Comparison of ENCODE assay signal across 18 cellular contexts in genomic region chr16:85560932-85561247, GRCh38. TPM values are rescaled to one million over a fixed set of nuclear protein-coding genes. Genes with fewer than 3 reads are reported as not detected.
DNase-seq lines count a peak whose midpoint lies in the region; ATAC-seq and TF ChIP-seq lines count a peak whose summit lies in the region.
"Had no signal": no experiment of that assay in that cellular context is flagged by ENCODE, and none has a peak within 500 bp of the region (broad histone marks: within the 10 kb centered on the region; RNA-seq: fewer than 3 reads in every experiment).

No MANE protein-coding gene starts in this region.

- DNase-seq in CD8-positive, alpha-beta memory T cell, result no peak
- no peak for DNase-seq in naive thymus-derived CD4-positive, alpha-beta T cell
- DNase-seq in HuH-7.5 (ENCODE audit: low spot score) (no peak), GF-D8 (lab: John Stamatoyannopoulos, UW) (no peak), Calu3 (no peak)
- DNase-seq in activated T-cell treated with anti-CD3 and anti-CD28 coated beads, Interleukin-2, amount 50 U/mL, for 48 hours, result no peak
- DNase-seq: COR-L47; DMS53; KBM-7; NCI-H1092 treated with DMSO at 0.1 percent for 48 hours; NCI-H187; NCI-H69; NK-92 treated with Interleukin-12 subunit alpha and Interleukin-12 subunit beta, amount 100 ng/mL, for 24 hours; SJCRH30 had no signal

- no peaks in the 10 kb centered on the region for H3K9me3 Mint-ChIP-seq in CD8-positive, alpha-beta memory T cell
- H3K9me3 Mint-ChIP-seq in brain (peaks cover 0 to 7% (median 0%) of the 10 kb centered on the region in 5 experiments), Calu3 (ENCODE audit: low read depth, unreplicated experiment) (no peaks in the 10 kb centered on the region)
- no peaks in the 10 kb centered on the region for H3K9me3 Mint-ChIP-seq in naive thymus-derived CD4-positive, alpha-beta T cell
- H3K9me3 Mint-ChIP-seq: GM23338 had no signal

- peak overlapping the region in 2 of 8 donors; percentile 36 to 93 for H3K27ac Mint-ChIP-seq in CD8-positive, alpha-beta memory T cell
- H3K27ac Mint-ChIP-seq in brain (peak overlapping the region; percentile 35 to 98 (median 95)), Calu3 (ENCODE audit: unreplicated experiment) (no peak overlapping the region)
- H3K27ac Mint-ChIP-seq in naive thymus-derived CD4-positive, alpha-beta T cell, result peak overlapping the region in 2 of 9 donors; percentile 6 to 59
- H3K27ac Mint-ChIP-seq: GM23338 had no signal

- no peaks in the 10 kb centered on the region for H3K27me3 ChIP-seq in CD8-positive, alpha-beta memory T cell (ENCODE audit: insufficient read depth, low read length, poor library complexity, severe bottlenecking)
- H3K27me3 ChIP-seq in naive thymus-derived CD4-positive, alpha-beta T cell (ENCODE audit: control insufficient read depth in 2 of 2, insufficient read depth in 2 of 2, low read length in 2 of 2), result no peaks in the 10 kb centered on the region
- H3K27me3 ChIP-seq in subcutaneous abdominal adipose tissue (ENCODE audit: control insufficient read depth in 5 of 5, insufficient read depth in 4 of 5, low read length in 5 of 5), result no peaks in the 10 kb centered on the region
- H3K27me3 ChIP-seq: SJCRH30 had no signal

- TF ChIP-seq CTCF in brain (conservative IDR thresholded peaks at IDR 0.05), result no peak
- no peak for TF ChIP-seq CTCF in Calu3 (IDR thresholded peaks at IDR 0.05; ENCODE audit: unreplicated experiment)

- peaks cover 21% of the 10 kb centered on the region for H3K4me1 ChIP-seq in CD8-positive, alpha-beta memory T cell (ENCODE audit: insufficient read depth, low read length)
- peaks cover 13 to 27% of the 10 kb centered on the region in 2 donors for H3K4me1 ChIP-seq in naive thymus-derived CD4-positive, alpha-beta T cell (ENCODE audit: control insufficient read depth in 2 of 2, insufficient read depth in 2 of 2, low read length in 2 of 2)
- peaks cover 44 to 91% (median 89%) of the 10 kb centered on the region in 5 donors for H3K4me1 ChIP-seq in subcutaneous abdominal adipose tissue (ENCODE audit: control insufficient read depth in 5 of 5, insufficient read depth in 5 of 5, low read length in 5 of 5)

- no TSS peak for BruUV-seq in Calu3 (replicated peaks; lab: Mats Ljungman, UMichigan)

- peaks cover 0 to 6% (median 0%) of the 10 kb centered on the region in 3 donors for H3K36me3 Mint-ChIP-seq in CD8-positive, alpha-beta memory T cell
- H3K36me3 Mint-ChIP-seq in brain, result peaks cover 5% of the 10 kb centered on the region
- H3K36me3 Mint-ChIP-seq in naive thymus-derived CD4-positive, alpha-beta T cell, result peaks cover 0 to 5% (median 0%) of the 10 kb centered on the region in 5 donors
- peaks cover 26% of the 10 kb centered on the region for H3K36me3 Mint-ChIP-seq in Calu3 (ENCODE audit: insufficient read depth, unreplicated experiment)

- no peak for ATAC-seq in naive thymus-derived CD4-positive, alpha-beta T cell
- ATAC-seq: GM12878, GM23338 had no signal

- intact Hi-C loops in naive thymus-derived CD4-positive, alpha-beta T cell (cut with micrococcal nuclease), result no loop called here
- intact Hi-C loops in Calu3 (cut with micrococcal nuclease; ENCODE audit: unreplicated experiment), result no loop called here

- peak overlapping the region; percentile 95 for H3K27ac ChIP-seq in CD8-positive, alpha-beta memory T cell (ENCODE audit: low read depth, low read length)
- peak overlapping the region; percentile 8 for H3K27ac ChIP-seq in naive thymus-derived CD4-positive, alpha-beta T cell (ENCODE audit: low read depth, low read length)
- H3K27ac ChIP-seq in subcutaneous abdominal adipose tissue (ENCODE audit: low read depth, low read length), result peak overlapping the region; percentile 98
- H3K27ac ChIP-seq: SJCRH30 had no signal

- H3K4me3 ChIP-seq in CD8-positive, alpha-beta memory T cell (ENCODE audit: low read length), result no peak overlapping the region
- no peak overlapping the region for H3K4me3 ChIP-seq in naive thymus-derived CD4-positive, alpha-beta T cell (ENCODE audit: low read length)
- no peak overlapping the region for H3K4me3 ChIP-seq in subcutaneous abdominal adipose tissue (ENCODE audit: low read depth in 1 of 5, low read length in 5 of 5)
- H3K4me3 ChIP-seq: GM12878, GM23338, SJCRH30 had no signal

- no peaks in the 10 kb centered on the region for H3K27me3 Mint-ChIP-seq in CD8-positive, alpha-beta memory T cell
- peaks cover 17% of the 10 kb centered on the region for H3K27me3 Mint-ChIP-seq in brain
- H3K27me3 Mint-ChIP-seq in naive thymus-derived CD4-positive, alpha-beta T cell, result no peaks in the 10 kb centered on the region
- H3K27me3 Mint-ChIP-seq in Calu3 (ENCODE audit: unreplicated experiment), result peaks cover 16% of the 10 kb centered on the region

- POLR2A ChIA-PET in CD8-positive, alpha-beta memory T cell (lab: Charles Lee), result interaction anchor here (4.5 kb wide), 1 partner anchor 9 kb away, joined by 38 read pairs; no protein-coding TSS in a partner anchor
- POLR2A ChIA-PET in naive thymus-derived CD4-positive, alpha-beta T cell (lab: Charles Lee), result interaction anchor here (0.7 kb wide), 1 partner anchor 23 kb away, joined by 4 read pairs; no protein-coding TSS in a partner anchor

- peaks cover 54 to 86% (median 69%) of the 10 kb centered on the region in 3 donors for H3K4me1 Mint-ChIP-seq in CD8-positive, alpha-beta memory T cell
- H3K4me1 Mint-ChIP-seq in brain, result peaks cover 85% of the 10 kb centered on the region
- peaks cover 16 to 45% (median 29%) of the 10 kb centered on the region in 7 donors for H3K4me1 Mint-ChIP-seq in naive thymus-derived CD4-positive, alpha-beta T cell
- peaks cover 35% of the 10 kb centered on the region for H3K4me1 Mint-ChIP-seq in Calu3 (ENCODE audit: low read depth, unreplicated experiment)

- H3K36me3 ChIP-seq in CD8-positive, alpha-beta memory T cell (ENCODE audit: insufficient read depth, low read length), result no peaks in the 10 kb centered on the region
- H3K36me3 ChIP-seq in naive thymus-derived CD4-positive, alpha-beta T cell (ENCODE audit: control insufficient read depth in 2 of 3, insufficient read depth in 3 of 3, low read length in 3 of 3), result peaks cover 0 to 2% (median 0%) of the 10 kb centered on the region in 3 experiments
- no peaks in the 10 kb centered on the region for H3K36me3 ChIP-seq in subcutaneous abdominal adipose tissue (ENCODE audit: control insufficient read depth in 5 of 5, insufficient read depth in 5 of 5, low read length in 5 of 5)
- H3K36me3 ChIP-seq: SJCRH30 had no signal

- CTCF ChIA-PET in CD8-positive, alpha-beta memory T cell (lab: Charles Lee), result interaction anchor here (1.2 to 2.0 kb wide), 2 partner anchors 9 to 140 kb away, joined by 3 to 5 read pairs; no protein-coding TSS in a partner anchor
- CTCF ChIA-PET in naive thymus-derived CD4-positive, alpha-beta T cell (lab: Charles Lee), result no interaction called here
- CTCF ChIA-PET in Calu3 (lab: Charles Lee), result interaction anchor here (0.7 to 1.4 kb wide), 2 partner anchors 50 to 79 kb away, joined by 3 to 7 read pairs; no protein-coding TSS in a partner anchor

- peak overlapping the region in 1 of 7 donors; percentile 48 for H3K4me3 Mint-ChIP-seq in CD8-positive, alpha-beta memory T cell
- peak overlapping the region in 4 of 5 experiments; percentile 69 to 94 (median 92) for H3K4me3 Mint-ChIP-seq in brain
- H3K4me3 Mint-ChIP-seq in naive thymus-derived CD4-positive, alpha-beta T cell, result no peak overlapping the region
- H3K4me3 Mint-ChIP-seq in Calu3 (ENCODE audit: low read depth, unreplicated experiment), result no peak overlapping the region
- H3K4me3 Mint-ChIP-seq: GM23338 had no signal

- H3K9me3 ChIP-seq in CD8-positive, alpha-beta memory T cell (ENCODE audit: low read length), result no peaks in the 10 kb centered on the region
- no peaks in the 10 kb centered on the region for H3K9me3 ChIP-seq in naive thymus-derived CD4-positive, alpha-beta T cell (ENCODE audit: control insufficient read depth in 2 of 3, low read length in 3 of 3)
- no peaks in the 10 kb centered on the region for H3K9me3 ChIP-seq in subcutaneous abdominal adipose tissue (ENCODE audit: control insufficient read depth in 5 of 5, low read length in 5 of 5)
- H3K9me3 ChIP-seq: SJCRH30 had no signal

- peak overlapping the region in 2 of 5 donors; percentile 45 to 56 for H3K9ac ChIP-seq in subcutaneous abdominal adipose tissue (ENCODE audit: low read length in 5 of 5)

RNA-seq across cellular contexts. Expression of gene GSE1, which starts 52.2 kb away (rescaled TPM):
- total RNA-seq in CD8-positive, alpha-beta memory T cell, result 10 to 100 TPM; 27.8 to 28.5 TPM
- 5.5 TPM for polyA plus RNA-seq in CD8-positive, alpha-beta memory T cell
- 127 TPM for polyA plus RNA-seq in brain (ENCODE audit: insufficient read depth, low read depth, low replicate concordance)
- 10 to 100 TPM in 4 of 5 experiments, 1 to 10 TPM in 1; 8.7 to 69.2 (median 33.3) TPM for total RNA-seq in naive thymus-derived CD4-positive, alpha-beta T cell
- polyA plus RNA-seq in naive thymus-derived CD4-positive, alpha-beta T cell, result under 1 TPM; 0.18 to 0.37 TPM
- total RNA-seq in Calu3 (2022), result 45.3 and 46.2 TPM in 2 replicates

Comparison
In these comparisons a context has a peak if more than half of its experiments do, and no peak if none do; other contexts are left out.
1. H3K27ac ChIP-seq: peak in every context shown above with its lines; median percentile 98 in subcutaneous abdominal adipose tissue; 95 in CD8-positive, alpha-beta memory T cell; 8 in naive thymus-derived CD4-positive, alpha-beta T cell.
2. H3K4me3 Mint-ChIP-seq: peak in brain (4 of 5); none in naive thymus-derived CD4-positive, alpha-beta T cell (0 of 10) and Calu3 (single experiment).